Comparison of ENCODE assay signal across 1 cellular context in genomic region chr11:96061730-96062524, GRCh38.
TF ChIP-seq lines count a peak whose summit lies in the region.

No MANE protein-coding gene starts in this region.

TF ChIP-seq in HepG2, 621 proteins besides CTCF, POLR2A, EP300 and RAD21 (continued from another document):
- 0 out of 2 replicates have a peak, but pooled peaks have one; percentile 21 for TF ChIP-seq SAP130 (CRISPR knock-in tag; IDR thresholded peaks at IDR 0.05; ENCODE audit: low read depth)
- peak; percentile 60; the same call in 1 of the 2 replicates for TF ChIP-seq TFAP4 (IDR thresholded peaks at IDR 0.05; ENCODE audit: borderline replicate concordance, low read depth)
- TF ChIP-seq RXRB (CRISPR knock-in tag; IDR thresholded peaks at IDR 0.05; ENCODE audit: borderline replicate concordance) = peak; percentile 36; the same call in 1 of the 2 replicates
- TF ChIP-seq ZNF503 (CRISPR knock-in tag; IDR thresholded peaks at IDR 0.05) = no peak
- TF ChIP-seq TEF (CRISPR knock-in tag; IDR thresholded peaks at IDR 0.05) = no peak
- TF ChIP-seq FOXC1 (CRISPR knock-in tag; IDR thresholded peaks at IDR 0.05; ENCODE audit: borderline replicate concordance) = no peak
- no peak for TF ChIP-seq SNAPC5 (CRISPR knock-in tag; IDR thresholded peaks at IDR 0.05; ENCODE audit: borderline replicate concordance)
- no peak for TF ChIP-seq ZNF556 (CRISPR knock-in tag; IDR thresholded peaks at IDR 0.05; ENCODE audit: borderline replicate concordance)
- no peak for TF ChIP-seq ZBTB40 (IDR thresholded peaks at IDR 0.05)
- TF ChIP-seq ZBTB40 (CRISPR knock-in tag; IDR thresholded peaks at IDR 0.05) = no peak
- TF ChIP-seq ZNF138 (CRISPR knock-in tag; IDR thresholded peaks at IDR 0.05; ENCODE audit: low read depth) = no peak
- TF ChIP-seq POLR2AphosphoS2 (IDR thresholded peaks at IDR 0.05; ENCODE audit: low read depth, low read length) = no peak
- TF ChIP-seq ZMAT3 (CRISPR knock-in tag; conservative IDR thresholded peaks at IDR 0.05) = no peak
- TF ChIP-seq SMARCC2 (IDR thresholded peaks at IDR 0.05) = no peak
- TF ChIP-seq RARA (CRISPR knock-in tag; IDR thresholded peaks at IDR 0.05) = peak; percentile 76
- TF ChIP-seq ZNF441 (CRISPR knock-in tag; IDR thresholded peaks at IDR 0.05; ENCODE audit: borderline replicate concordance) = no peak
- no peak for TF ChIP-seq ZNF484 (CRISPR knock-in tag; IDR thresholded peaks at IDR 0.05; ENCODE audit: borderline replicate concordance, low read depth)
- no peak for TF ChIP-seq ZNF34 (CRISPR knock-in tag; IDR thresholded peaks at IDR 0.05; ENCODE audit: borderline replicate concordance)
- no peak for TF ChIP-seq SSRP1 (CRISPR knock-in tag; IDR thresholded peaks at IDR 0.05)
- TF ChIP-seq ZNF607 (CRISPR knock-in tag; IDR thresholded peaks at IDR 0.05; ENCODE audit: borderline replicate concordance) = no peak
- no peak for TF ChIP-seq LCORL (IDR thresholded peaks at IDR 0.05)
- no peak for TF ChIP-seq LCORL (CRISPR knock-in tag; IDR thresholded peaks at IDR 0.05)
- 0 out of 2 replicates have a peak, but pooled peaks have one; percentile 14 for TF ChIP-seq FOXP4 (CRISPR knock-in tag; IDR thresholded peaks at IDR 0.05)
- TF ChIP-seq SIN3B (IDR thresholded peaks at IDR 0.05; ENCODE audit: low read length) = no peak
- no peak for TF ChIP-seq PITX1 (CRISPR knock-in tag; IDR thresholded peaks at IDR 0.05)
- no peak for TF ChIP-seq TBP (CRISPR knock-in tag; IDR thresholded peaks at IDR 0.05)
- TF ChIP-seq ARID5B (CRISPR knock-in tag; IDR thresholded peaks at IDR 0.05) = 0 out of 2 replicates have a peak, but pooled peaks have one; percentile 30
- TF ChIP-seq ZNF383 (CRISPR knock-in tag; IDR thresholded peaks at IDR 0.05; ENCODE audit: borderline replicate concordance) = no peak
- peak; percentile 95 for TF ChIP-seq ZNF331 (CRISPR knock-in tag; IDR thresholded peaks at IDR 0.05)
- no peak for TF ChIP-seq ZBTB2 (CRISPR knock-in tag; IDR thresholded peaks at IDR 0.05; ENCODE audit: low read depth)
- TF ChIP-seq SOX6 (IDR thresholded peaks at IDR 0.05) = no peak
- no peak for TF ChIP-seq SOX6 (CRISPR knock-in tag; IDR thresholded peaks at IDR 0.05)
- no peak for TF ChIP-seq ZBTB44 (CRISPR knock-in tag; IDR thresholded peaks at IDR 0.05)
